In the genomic region with DNA sequence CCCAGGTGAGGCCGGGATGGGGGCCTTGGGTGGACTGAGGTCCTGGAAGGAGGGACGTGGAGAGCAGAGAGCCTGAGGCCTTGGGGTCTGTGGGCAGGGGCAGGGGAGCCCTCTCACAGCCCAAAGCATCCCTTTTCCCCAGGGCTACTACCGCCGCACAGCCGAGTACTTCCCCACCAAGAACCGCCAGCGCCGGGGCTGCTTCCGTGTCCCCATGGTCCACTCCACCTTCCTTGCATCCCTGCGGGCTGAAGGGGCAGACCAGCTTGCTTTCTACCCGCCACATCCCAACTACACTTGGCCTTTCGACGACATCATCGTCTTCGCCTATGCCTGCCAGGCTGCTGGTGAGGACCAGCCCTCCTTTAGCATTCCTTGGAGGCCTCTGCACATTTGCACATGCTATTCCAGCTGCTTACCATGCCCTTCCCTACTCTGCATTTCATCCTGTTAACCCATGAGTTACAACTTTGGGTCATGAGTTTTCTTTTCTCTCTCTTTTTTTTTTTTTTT, we compare ENCODE assay signal across 24 cellular contexts.
"Had no signal": no experiment of that assay in that cellular context is flagged by ENCODE, and none has a peak within 500 bp of the region (broad histone marks: within the 10 kb centered on the region; RNA-seq: fewer than 3 reads in every experiment).

No MANE protein-coding gene starts in this region.

- H3K4me2 ChIP-seq: hepatocyte had no signal

- H3K79me2 ChIP-seq: hepatocyte had no signal

- H3K4me3 ChIP-seq: hepatocyte, left ventricle myocardium inferior, lung, pancreas, prostate gland, skin epidermis, tibial nerve, upper lobe of left lung, vagina had no signal

- H3K36me3 ChIP-seq: left ventricle myocardium inferior, pancreas, prostate gland, upper lobe of left lung had no signal

- H3K27ac ChIP-seq: hepatocyte, left ventricle myocardium inferior, pancreas, prostate gland, skin epidermis, tibial nerve, upper lobe of left lung, vagina had no signal

- H3K27me3 ChIP-seq: hepatocyte, pancreas, tibial nerve, vagina had no signal

- H3K9me3 ChIP-seq: left ventricle myocardium inferior, pancreas, prostate gland, tibial nerve, upper lobe of left lung, vagina had no signal

- H3K4me1 ChIP-seq: prostate gland had no signal

- H2AFZ ChIP-seq: hepatocyte had no signal

- DNase-seq: islet precursor cell; left ventricle myocardium inferior; mesendoderm; naive B cell; natural killer cell; nephron progenitor cell; nucleus accumbens; pancreas; posterior cingulate gyrus; retina; stimulated activated CD4-positive, alpha-beta T cell treated with anti-CD3 and anti-CD28 coated beads, Interleukin-12 subunit alpha, Interleukin-12 subunit beta, amount 100 ng/mL, for 4 hours; stimulated activated CD4-positive, alpha-beta T cell treated with anti-CD3 and anti-CD28 coated beads, Interleukin-15, amount 100 ng/mL, for 24 hours; stimulated activated CD4-positive, alpha-beta T cell treated with anti-CD3 and anti-CD28 coated beads, Interleukin-2, amount 100 ng/mL, for 24 hours; stimulated activated CD4-positive, alpha-beta T cell treated with anti-CD3 and anti-CD28 coated beads, Interleukin-4, amount 100 ng/mL, for 24 hours; stimulated activated naive CD4-positive, alpha-beta T cell treated with Interleukin-2 at 50 U/mL for 16 hours; stimulated activated naive CD8-positive, alpha-beta T cell treated with anti-CD3 and anti-CD28 coated beads, Interleukin-15, amount 100 ng/mL, for 72 hours; substantia nigra; upper lobe of left lung had no signal
